In the genomic region with DNA sequence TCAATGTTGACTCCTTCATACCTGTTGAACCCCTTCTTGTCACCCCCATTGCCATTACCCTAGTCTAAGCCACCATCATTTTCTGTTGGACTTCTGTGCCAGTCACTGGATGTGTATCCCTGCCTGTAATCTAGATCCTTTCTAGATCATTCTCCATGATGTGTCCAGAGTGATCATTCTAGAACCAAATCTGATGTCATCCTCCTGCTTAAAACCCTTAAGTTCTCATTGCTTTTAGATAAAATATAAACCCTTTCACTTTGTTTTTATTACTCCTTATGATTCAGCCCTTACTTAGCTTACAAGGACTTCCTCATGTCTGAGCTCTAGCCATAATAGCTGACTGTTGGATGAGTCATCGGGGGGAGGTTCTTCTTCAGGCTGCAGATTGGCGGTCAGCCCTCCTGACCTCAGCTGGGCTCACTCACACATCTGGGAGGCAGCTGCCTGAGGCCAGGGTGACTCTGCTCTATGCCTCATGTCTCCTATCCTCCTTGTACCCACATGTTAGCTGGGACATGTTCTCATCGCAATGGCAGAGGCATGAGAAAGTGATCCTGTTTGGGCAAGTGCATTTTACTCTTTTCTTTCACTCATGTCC, we compare ENCODE assay signal across 9 cellular contexts.
DNase-seq lines count a peak whose midpoint lies in the region; ATAC-seq and TF ChIP-seq lines count a peak whose summit lies in the region.
"Had no signal": no experiment of that assay in that cellular context is flagged by ENCODE, and none has a peak within 500 bp of the region (broad histone marks: within the 10 kb centered on the region; RNA-seq: fewer than 3 reads in every experiment).

No MANE protein-coding gene starts in this region.

- intact Hi-C loops in psoas muscle (cut with DNase I) = loop anchor here in 1 of 2 donors (10.0 kb wide), 1 partner anchor 290 kb away; the partner anchor contains the start of gene ESR1

- no peak overlapping the region for H3K4me3 ChIP-seq in psoas muscle

- H3K9me3 ChIP-seq in psoas muscle = no peaks in the 10 kb centered on the region

- H3K27me3 ChIP-seq in psoas muscle (ENCODE audit: insufficient read depth in 3 of 3, low read length in 2 of 3) = no peaks in the 10 kb centered on the region

- WGBS in psoas muscle, 3 donors = 51 to 71% (median 59%) methylated on average over 3 of the region's 3 CpGs

- DNase-seq in DMS 273 (lab: John Stamatoyannopoulos, UW; ENCODE audit: unreplicated experiment) = peak; percentile 34
- no peak for DNase-seq in DMS 273 treated with DMSO at 0.1 percent for 48 hours (lab: John Stamatoyannopoulos, UW)
- DNase-seq in SIG-M5 treated with dmso at 0.1 percent for 504 hours (lab: John Stamatoyannopoulos, UW; ENCODE audit: unreplicated experiment) = peak; percentile 67
- peak; percentile 99 for DNase-seq in fibroblast of gingiva (ENCODE audit: low read depth)
- peak; percentile 84 to 91 for DNase-seq in psoas muscle
- DNase-seq in NCI-H1436 treated with DMSO at 0.1 percent for 48 hours (lab: John Stamatoyannopoulos, UW) = no peak

- no peaks in the 10 kb centered on the region for H3K36me3 ChIP-seq in psoas muscle (ENCODE audit: insufficient read depth in 1 of 2, low read depth in 1 of 2)

- ATAC-seq in psoas muscle (peak; percentile 92 to 94 (median 93)), HG03439 (IDR thresholded peaks at IDR 0.05; ENCODE audit: unreplicated experiment) (no peak), HG03469 (IDR thresholded peaks at IDR 0.05; ENCODE audit: unreplicated experiment) (no peak)

- H3K27ac ChIP-seq in psoas muscle = peak overlapping the region; percentile 71
- H3K27ac ChIP-seq: 22Rv1 had no signal

- peaks cover 57% of the 10 kb centered on the region for H3K4me1 ChIP-seq in psoas muscle

- TF ChIP-seq CTCF in psoas muscle (IDR thresholded peaks at IDR 0.05) = no peak

Comparison
In these comparisons a context has a peak if more than half of its experiments do, and no peak if none do; other contexts are left out.
1. DNase-seq: peak in DMS 273 (single experiment), SIG-M5 treated with dmso at 0.1 percent for 504 hours (single experiment), fibroblast of gingiva (single experiment) and psoas muscle (2 of 2); none in DMS 273 treated with DMSO at 0.1 percent for 48 hours (single experiment) and NCI-H1436 treated with DMSO at 0.1 percent for 48 hours (single experiment).
2. ATAC-seq: peak in psoas muscle (4 of 4); none in HG03439 (single experiment) and HG03469 (single experiment).